ENCODE assay signal across 17 cellular contexts in the genomic region with DNA sequence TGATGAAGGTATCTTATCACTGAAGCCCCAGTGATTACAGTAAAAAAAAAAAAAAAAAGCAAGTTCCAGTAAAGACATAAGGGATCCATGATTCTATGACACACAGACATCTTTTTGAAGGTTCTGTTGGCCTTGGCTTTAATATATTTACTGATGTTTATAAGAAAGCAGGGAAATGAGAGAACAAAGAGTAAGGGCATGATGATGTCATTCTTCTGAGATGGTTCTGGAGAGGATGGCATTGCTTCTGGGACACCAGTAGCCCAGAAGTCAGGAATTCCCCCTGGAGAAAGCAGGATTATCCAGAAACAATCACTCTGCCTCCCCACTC.
A peak's percentile ranks its signal among the peaks of the same experiment; 100 is the strongest.
DNase-seq lines count a peak whose midpoint lies in the region; ATAC-seq, FAIRE-seq and TF ChIP-seq lines count a peak whose summit lies in the region.
"Had no signal": no experiment of that assay in that cellular context is flagged by ENCODE, and none has a peak within 500 bp of the region (broad histone marks: within the 10 kb centered on the region; RNA-seq: fewer than 3 reads in every experiment).

No MANE protein-coding gene starts in this region.

- no peak overlapping the region for H3K4me3 Mint-ChIP-seq in endodermal cell
- H3K4me3 Mint-ChIP-seq: GM23338, memory B cell had no signal

- H3K79me2 ChIP-seq in mammary epithelial cell (ENCODE audit: insufficient read depth, low read length) (no peaks in the 10 kb centered on the region), MM.1S (ENCODE audit: low read length) (no peaks in the 10 kb centered on the region)

- H3K9me2 ChIP-seq in MM.1S (replicated peaks; ENCODE audit: insufficient read depth, low read length): no peaks in the 10 kb centered on the region

- intact Hi-C loops in breast epithelium (cut with DNase I; ENCODE audit: low total_unique reads): no loop called here
- intact Hi-C loops in mammary epithelial cell (cut with micrococcal nuclease): no loop called here
- intact Hi-C loops in uterus (cut with DNase I; ENCODE audit: low total_unique reads): no loop called here

- CTCF ChIA-PET in mammary epithelial cell (lab: Charles Lee; ENCODE audit: low non-redundant PET): no interaction called here

- H3K27ac ChIP-seq in breast epithelium (peak overlapping the region; percentile 22 to 72), mammary epithelial cell (ENCODE audit: insufficient read depth, low read depth, low read length) (no peak overlapping the region), MM.1S (ENCODE audit: low read length) (peak overlapping the region; percentile 42; the same call in 1 of the 2 replicates), endodermal cell (ENCODE audit: low read depth, low read length) (peak overlapping the region; percentile 42), uterus (peak overlapping the region; percentile 84 to 89)
- H3K27ac ChIP-seq: RWPE1 had no signal

- peaks cover 1% of the 10 kb centered on the region for H3K9me3 Mint-ChIP-seq in endodermal cell
- H3K9me3 Mint-ChIP-seq: GM23338, memory B cell had no signal

- no peak for DNase-seq in breast epithelium (ENCODE audit: low spot score in 2 of 2)
- DNase-seq in mammary epithelial cell: no peak
- no peak for DNase-seq in MM.1S
- no peak for DNase-seq in endodermal cell
- no peak for DNase-seq in uterus
- DNase-seq in activated CD4-positive, CD25-positive, alpha-beta regulatory T cell (lab: John Stamatoyannopoulos, UW): no peak
- no peak for DNase-seq in HTR-8/SVneo (ENCODE audit: insufficient read length, low spot score)
- DNase-seq: amniotic stem cell, NCI-H748 treated with DMSO at 0.1 percent for 48 hours, ovary, spleen, T1000, transverse colon had no signal

- no peak for FAIRE-seq in HTR-8/SVneo (lab: Jason Lieb, UNC)

- no TSS peak for BruUV-seq in mammary epithelial cell (replicated peaks; lab: Mats Ljungman, UMichigan)

- H3K4me1 Mint-ChIP-seq in endodermal cell: peaks cover 15% of the 10 kb centered on the region

- dilution Hi-C loops in mammary epithelial cell (cut with HindIII; ENCODE audit: low sequenced_read_pairs): no loop called here

- in situ Hi-C loops in mammary epithelial cell (cut with MboI; ENCODE audit: low sequenced_read_pairs in 2 of 2): no loop called here

- H3K9ac ChIP-seq in mammary epithelial cell (ENCODE audit: insufficient read depth, low read length) (no peak overlapping the region), MM.1S (ENCODE audit: low read length) (no peak overlapping the region), endodermal cell (ENCODE audit: extremely low read depth, low read length, poor library complexity, severe bottlenecking) (no peak overlapping the region)

- H3K27me3 ChIP-seq in breast epithelium: no peaks in the 10 kb centered on the region
- no peaks in the 10 kb centered on the region for H3K27me3 ChIP-seq in mammary epithelial cell (ENCODE audit: insufficient read depth, low read length)
- H3K27me3 ChIP-seq in MM.1S (replicated peaks; ENCODE audit: insufficient read depth, low read length): no peaks in the 10 kb centered on the region
- H3K27me3 ChIP-seq in endodermal cell (ENCODE audit: control insufficient read depth, insufficient read depth, low read length, poor library complexity, severe bottlenecking): no peaks in the 10 kb centered on the region
- no peaks in the 10 kb centered on the region for H3K27me3 ChIP-seq in uterus
- H3K27me3 ChIP-seq: ovary, spleen, transverse colon had no signal

- no peaks in the 10 kb centered on the region for H3K27me3 Mint-ChIP-seq in endodermal cell (ENCODE audit: insufficient read depth)
- H3K27me3 Mint-ChIP-seq: memory B cell had no signal

- H3F3A ChIP-seq in MM.1S (ENCODE audit: insufficient read depth, low read length): peaks cover 8% of the 10 kb centered on the region

- ATAC-seq in HG03175 (IDR thresholded peaks at IDR 0.05; ENCODE audit: unreplicated experiment): no peak

- H3K36me3 ChIP-seq in breast epithelium (no peaks in the 10 kb centered on the region), mammary epithelial cell (ENCODE audit: insufficient read depth, low read length) (no peaks in the 10 kb centered on the region), MM.1S (replicated peaks; ENCODE audit: insufficient read depth, low read length) (no peaks in the 10 kb centered on the region), endodermal cell (ENCODE audit: control insufficient read depth, insufficient read depth, low read length) (no peaks in the 10 kb centered on the region), uterus (no peaks in the 10 kb centered on the region)
- H3K36me3 ChIP-seq: ovary, spleen, transverse colon had no signal

- TF ChIP-seq POLR2A in breast epithelium (IDR thresholded peaks at IDR 0.05) (no peak), uterus (IDR thresholded peaks at IDR 0.05) (no peak)

- H4K20me1 ChIP-seq in mammary epithelial cell (ENCODE audit: insufficient read depth, low read length): no peaks in the 10 kb centered on the region
- no peaks in the 10 kb centered on the region for H4K20me1 ChIP-seq in MM.1S (ENCODE audit: insufficient read depth, low read length)

- no peak for TF ChIP-seq CTCF in breast epithelium (IDR thresholded peaks at IDR 0.05)
- TF ChIP-seq CTCF in mammary epithelial cell (conservative IDR thresholded peaks at IDR 0.05 in 1 of 2, IDR thresholded peaks at IDR 0.05 in 1 of 2; ENCODE audit: extremely low read depth in 1 of 2, insufficient read depth in 1 of 2, low read depth in 1 of 2, low read length in 2 of 2): no peak
- no peak for TF ChIP-seq CTCF in MM.1S (IDR thresholded peaks at IDR 0.05; ENCODE audit: low read length)
- no peak for TF ChIP-seq CTCF in endodermal cell (conservative IDR thresholded peaks at IDR 0.05)
- TF ChIP-seq CTCF in uterus (IDR thresholded peaks at IDR 0.05): no peak

- H3K4me3 ChIP-seq in breast epithelium: no peak overlapping the region
- H3K4me3 ChIP-seq in mammary epithelial cell (replicated peaks in 1 of 3; ENCODE audit: insufficient read depth in 1 of 3, low read depth in 2 of 3, low read length in 3 of 3): no peak overlapping the region
- H3K4me3 ChIP-seq in MM.1S (ENCODE audit: low read length): no peak overlapping the region
- H3K4me3 ChIP-seq in endodermal cell (ENCODE audit: low read length): no peak overlapping the region
- no peak overlapping the region for H3K4me3 ChIP-seq in uterus
- H3K4me3 ChIP-seq: GM23338, ovary, spleen, transverse colon had no signal

- H3K4me2 ChIP-seq in mammary epithelial cell (ENCODE audit: insufficient read depth, low read depth, low read length) (no peak overlapping the region), MM.1S (ENCODE audit: low read depth, low read length) (peak overlapping the region; percentile 56)
- H3K4me2 ChIP-seq: GM23338 had no signal

- no peak overlapping the region for H3K27ac Mint-ChIP-seq in endodermal cell
- H3K27ac Mint-ChIP-seq: memory B cell had no signal

- no peaks in the 10 kb centered on the region for H3K9me3 ChIP-seq in breast epithelium
- H3K9me3 ChIP-seq in mammary epithelial cell (replicated peaks; ENCODE audit: insufficient read depth, low read length): no peaks in the 10 kb centered on the region
- H3K9me3 ChIP-seq in MM.1S (replicated peaks; ENCODE audit: insufficient read depth, low read length): no peaks in the 10 kb centered on the region
- H3K9me3 ChIP-seq in endodermal cell (ENCODE audit: control insufficient read depth, low read length): peaks cover 3% of the 10 kb centered on the region
- H3K9me3 ChIP-seq in uterus: no peaks in the 10 kb centered on the region
- H3K9me3 ChIP-seq: ovary, spleen, transverse colon had no signal

- H3K4me1 ChIP-seq in breast epithelium (peaks cover 0 to 16% of the 10 kb centered on the region in 2 donors), mammary epithelial cell (ENCODE audit: insufficient read depth, low read length) (no peaks in the 10 kb centered on the region), MM.1S (ENCODE audit: low read length) (peaks cover 23% of the 10 kb centered on the region), endodermal cell (ENCODE audit: control insufficient read depth, insufficient read depth, low read length) (peaks cover 6% of the 10 kb centered on the region), uterus (no peaks in the 10 kb centered on the region)
- H3K4me1 ChIP-seq: spleen, transverse colon had no signal

- no peaks in the 10 kb centered on the region for H3K36me3 Mint-ChIP-seq in endodermal cell (ENCODE audit: low read depth)
- H3K36me3 Mint-ChIP-seq: memory B cell had no signal

- H2AFZ ChIP-seq in mammary epithelial cell (ENCODE audit: low read depth, low read length): no peak overlapping the region
- no peak overlapping the region for H2AFZ ChIP-seq in MM.1S (ENCODE audit: low read length)
